In the genomic region with DNA sequence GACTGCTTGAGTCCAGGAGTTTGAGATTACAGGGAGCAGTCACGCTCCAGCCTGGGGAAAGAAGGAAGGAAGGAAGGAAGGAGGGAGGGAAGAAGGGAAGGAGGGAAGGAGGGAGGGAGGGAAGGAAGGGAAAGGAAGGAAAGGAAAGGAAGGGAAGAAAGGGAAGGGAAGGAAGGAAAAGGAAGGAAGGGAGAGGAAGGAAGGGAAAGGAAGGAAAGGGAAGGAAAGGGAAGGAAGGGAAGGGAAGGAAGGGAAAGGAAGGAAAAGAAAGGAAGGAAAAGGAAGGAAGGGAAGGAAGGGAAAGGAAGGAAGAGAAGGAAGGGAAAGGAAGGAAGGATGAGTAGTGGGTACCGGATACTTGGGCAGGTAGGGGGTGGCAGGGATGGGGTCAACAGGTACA, we compare ENCODE assay signal across 17 cellular contexts. TPM values are rescaled to one million over a fixed set of nuclear protein-coding genes. Genes with fewer than 3 reads are reported as not detected.
DNase-seq lines count a peak whose midpoint lies in the region; ATAC-seq, FAIRE-seq and TF ChIP-seq lines count a peak whose summit lies in the region.
"Had no signal": no experiment of that assay in that cellular context is flagged by ENCODE, and none has a peak within 500 bp of the region (broad histone marks: within the 10 kb centered on the region; RNA-seq: fewer than 3 reads in every experiment).

No MANE protein-coding gene starts in this region.

- H4K8ac ChIP-seq in H1 (ENCODE audit: extremely low read depth, insufficient read depth, low read length), result no peak overlapping the region

- CTCF ChIA-PET in HepG2 (lab: Yijun Ruan, JAX; ENCODE audit: low intra/inter-chr PET ratio, low total read pairs) (no interaction called here), H1 (lab: Charles Lee; ENCODE audit: partially characterized antibody) (interaction anchor here (0.5 to 2.5 kb wide), 3 partner anchors 8 to 93 kb away, joined by 3 to 8 read pairs (median 4); no protein-coding TSS in a partner anchor)

- ATAC-seq in HepG2 (no peak), right lobe of liver (no peak), HG02885 (IDR thresholded peaks at IDR 0.05; ENCODE audit: poor library complexity, unreplicated experiment) (no peak)
- ATAC-seq: GM12878 had no signal

- no peak overlapping the region for H3K23ac ChIP-seq in H1 (ENCODE audit: insufficient read length)

- H3K79me1 ChIP-seq in H1 (ENCODE audit: low read depth, low read length), result no peaks in the 10 kb centered on the region

- no peak overlapping the region for H2BK20ac ChIP-seq in H1 (ENCODE audit: low read length)

- H2AK5ac ChIP-seq in H1 (ENCODE audit: low read depth, low read length), result peak overlapping the region; percentile 65; the same call in 1 of the 2 replicates

- H3K4ac ChIP-seq in H1 (replicated peaks; ENCODE audit: insufficient read length, low read depth, low read length), result no peak overlapping the region

- H3K79me2 ChIP-seq in HepG2 (ENCODE audit: insufficient read depth, low read length) (no peaks in the 10 kb centered on the region), H1 (ENCODE audit: control insufficient read depth in 1 of 2, insufficient read depth in 2 of 2, low read length in 2 of 2) (no peaks in the 10 kb centered on the region)

- H2AFZ ChIP-seq in HepG2 (ENCODE audit: low read length) (no peak overlapping the region), H1 (ENCODE audit: low read length) (no peak overlapping the region)
- H2AFZ ChIP-seq: GM23248 had no signal

- no peaks in the 10 kb centered on the region for H3K27me3 Mint-ChIP-seq in activated T-helper 1 cell treated with anti-CD3 and anti-CD28 coated beads, Interleukin-12 subunit alpha, Interleukin-12 subunit beta, Interleukin-2, Interleukin-4 antibody, amounts not matched to agents 30 ng/mL and 10 ng/mL and 1 ng/mL, durations not matched to agents 14 hours and 24 hours and 36 hours (ENCODE audit: insufficient read depth)

- no peak overlapping the region for H3K4me3 Mint-ChIP-seq in activated T-helper 1 cell treated with anti-CD3 and anti-CD28 coated beads, Interleukin-12 subunit alpha, Interleukin-12 subunit beta, Interleukin-2, Interleukin-4 antibody, amounts not matched to agents 30 ng/mL and 10 ng/mL and 1 ng/mL, durations not matched to agents 14 hours and 24 hours and 36 hours
- H3K4me3 Mint-ChIP-seq: HFFc6 had no signal

- WGBS in HepG2 (ENCODE audit: low lambda C conversion rate), result 31% methylated on average over 2 of the region's 2 CpGs
- 92% methylated on average over 2 of the region's 2 CpGs for WGBS in right lobe of liver (ENCODE audit: insufficient coverage, low coverage, low lambda C conversion rate, missing lambda C conversion rate)
- WGBS in H1 (ENCODE audit: extremely low coverage in 1 of 2, insufficient coverage in 1 of 2, insufficient read length in 1 of 2, insufficient replicate concordance in 2 of 2, low coverage in 1 of 2, low lambda C conversion rate in 2 of 2, missing lambda C conversion rate in 1 of 2), 2 experiments, result 85% methylated on average over 2 of the region's 2 CpGs; no CpG with 5 or more reads in 1 of the 2 experiments

- no peak overlapping the region for H3K9ac ChIP-seq in HepG2 (ENCODE audit: insufficient read depth, low read depth, low read length)
- H3K9ac ChIP-seq in H1 (replicated peaks in 1 of 4; ENCODE audit: extremely low read depth in 1 of 4, low read depth in 3 of 4, low read length in 3 of 4), result no peak overlapping the region
- H3K9ac ChIP-seq: BLaER1, GM23248 had no signal

- no peak for DNase-seq in HepG2 (ENCODE audit: low spot score)
- DNase-seq in right lobe of liver, result no peak
- DNase-seq in activated T-helper 1 cell treated with anti-CD3 and anti-CD28 coated beads, Interleukin-12 subunit alpha, Interleukin-12 subunit beta, Interleukin-2, Interleukin-4 antibody, amounts not matched to agents 30 ng/mL and 10 ng/mL and 1 ng/mL, durations not matched to agents 14 hours and 24 hours and 36 hours (ENCODE audit: low spot score), result no peak
- no peak for DNase-seq in H1 (ENCODE audit: low read depth in 1 of 2, low spot score in 2 of 2)
- no peak for DNase-seq in hepatic stellate cell (ENCODE audit: low spot score)
- no peak for DNase-seq in urothelium cell line (ENCODE audit: low spot score)
- DNase-seq: 8988T, AML-193, Calu3, DMS 273 treated with DMSO at 0.1 percent for 48 hours, GM23248, H7, HFFc6 had no signal

- no peak overlapping the region for H4K5ac ChIP-seq in H1 (ENCODE audit: insufficient read length, low read depth, low read length)

- H4K20me1 ChIP-seq in HepG2 (ENCODE audit: insufficient read depth, low read length) (no peaks in the 10 kb centered on the region), H1 (replicated peaks in 1 of 2; ENCODE audit: control insufficient read depth in 1 of 2, insufficient read depth in 2 of 2, low read length in 2 of 2) (no peaks in the 10 kb centered on the region)
- H4K20me1 ChIP-seq: BLaER1 had no signal

- TF ChIP-seq EP300 in HepG2 (IDR thresholded peaks at IDR 0.05; ENCODE audit: low read depth in 2 of 2, low read length in 2 of 2) (no peak), HepG2 (CRISPR knock-in tag; IDR thresholded peaks at IDR 0.05; ENCODE audit: borderline replicate concordance) (no peak), H1 (IDR thresholded peaks at IDR 0.05; ENCODE audit: borderline replicate concordance in 1 of 2, low read depth in 2 of 2, low read length in 2 of 2) (no peak)

- no peaks in the 10 kb centered on the region for H3K9me3 ChIP-seq in HepG2 (ENCODE audit: low read length)
- H3K9me3 ChIP-seq in right lobe of liver, result no peaks in the 10 kb centered on the region
- H3K9me3 ChIP-seq in H1 (ENCODE audit: insufficient read depth in 2 of 2, low read depth in 1 of 2, low read length in 1 of 2), result no peaks in the 10 kb centered on the region
- H3K9me3 ChIP-seq: BLaER1 had no signal

- POLR2A ChIA-PET in HepG2 (lab: Yijun Ruan, JAX) (no interaction called here), H1 (lab: Charles Lee; ENCODE audit: partially characterized antibody) (no interaction called here)

- no peaks in the 10 kb centered on the region for H3K9me3 Mint-ChIP-seq in activated T-helper 1 cell treated with anti-CD3 and anti-CD28 coated beads, Interleukin-12 subunit alpha, Interleukin-12 subunit beta, Interleukin-2, Interleukin-4 antibody, amounts not matched to agents 30 ng/mL and 10 ng/mL and 1 ng/mL, durations not matched to agents 14 hours and 24 hours and 36 hours
- H3K9me3 Mint-ChIP-seq: HFFc6 had no signal

- intact Hi-C loops in HepG2 (cut with micrococcal nuclease; ENCODE audit: unreplicated experiment) (no loop called here), right lobe of liver (cut with DNase I) (no loop called here)
- intact Hi-C loops in activated T-helper 1 cell treated with anti-CD3 and anti-CD28 coated beads, Interleukin-12 subunit alpha, Interleukin-12 subunit beta, Interleukin-2, Interleukin-4 antibody, amounts not matched to agents 30 ng/mL and 10 ng/mL and 1 ng/mL, durations not matched to agents 14 hours and 24 hours and 36 hours (cut with micrococcal nuclease), result no loop called here

- H3K4me3 ChIP-seq in HepG2 (replicated peaks in 1 of 3; ENCODE audit: insufficient read depth in 1 of 3, low read depth in 2 of 3, low read length in 3 of 3) (no peak overlapping the region), right lobe of liver (no peak overlapping the region), H1 (ENCODE audit: extremely low read depth in 1 of 4, insufficient read depth in 2 of 4, low read depth in 3 of 4, low read length in 4 of 4) (no peak overlapping the region)
- H3K4me3 ChIP-seq: BLaER1, GM12878, GM23248 had no signal

- H2BK5ac ChIP-seq in H1 (ENCODE audit: low read depth, low read length), result no peak overlapping the region

- BruUV-seq in HepG2 (replicated peaks; lab: Mats Ljungman, UMichigan), result no TSS peak

- H3K56ac ChIP-seq in H1 (replicated peaks; ENCODE audit: insufficient read length, low read depth, low read length), result no peak overlapping the region

- H3K23me2 ChIP-seq in H1 (ENCODE audit: low read depth, low read length), result peaks cover 4% of the 10 kb centered on the region; the same call in 1 of the 2 replicates

- H3K18ac ChIP-seq in H1 (ENCODE audit: extremely low read depth, low read length), result no peak overlapping the region

- H2BK120ac ChIP-seq in H1 (replicated peaks; ENCODE audit: low read depth, low read length), result no peak overlapping the region

- H3K27ac Mint-ChIP-seq in activated T-helper 1 cell treated with anti-CD3 and anti-CD28 coated beads, Interleukin-12 subunit alpha, Interleukin-12 subunit beta, Interleukin-2, Interleukin-4 antibody, amounts not matched to agents 30 ng/mL and 10 ng/mL and 1 ng/mL, durations not matched to agents 14 hours and 24 hours and 36 hours, result peak overlapping the region; percentile 40
- H3K27ac Mint-ChIP-seq: HFFc6 had no signal

- H3K36me3 ChIP-seq in HepG2 (replicated peaks in 1 of 2; ENCODE audit: control insufficient read depth in 1 of 2, insufficient read depth in 2 of 2, low read length in 2 of 2) (no peaks in the 10 kb centered on the region), right lobe of liver (peaks cover 0 to 5% (median 0%) of the 10 kb centered on the region in 4 donors), H1 (ENCODE audit: control insufficient read depth in 2 of 4, insufficient read depth in 4 of 4, low read length in 3 of 4) (no peaks in the 10 kb centered on the region)

- H3K27ac ChIP-seq in HepG2 (ENCODE audit: extremely low read length, insufficient read depth, low read length), result no peak overlapping the region
- no peak overlapping the region for H3K27ac ChIP-seq in right lobe of liver
- H3K27ac ChIP-seq in H1 (ENCODE audit: low read depth, low read length), result no peak overlapping the region
- H3K27ac ChIP-seq: BLaER1, GM23248, HL-60 had no signal

- H3K4me2 ChIP-seq in HepG2 (ENCODE audit: low read depth, low read length) (no peak overlapping the region), H1 (ENCODE audit: insufficient read depth in 1 of 2, low read depth in 2 of 2, low read length in 2 of 2) (no peak overlapping the region)
- H3K4me2 ChIP-seq: BLaER1 had no signal

- peaks cover 11% of the 10 kb centered on the region for H3K4me1 Mint-ChIP-seq in activated T-helper 1 cell treated with anti-CD3 and anti-CD28 coated beads, Interleukin-12 subunit alpha, Interleukin-12 subunit beta, Interleukin-2, Interleukin-4 antibody, amounts not matched to agents 30 ng/mL and 10 ng/mL and 1 ng/mL, durations not matched to agents 14 hours and 24 hours and 36 hours (ENCODE audit: low read depth)

- no peaks in the 10 kb centered on the region; a peak in 1 of 5 replicates for H3K27me3 ChIP-seq in HepG2 (ENCODE audit: control insufficient read depth in 1 of 2, insufficient read depth in 2 of 2, low read length in 2 of 2)
- no peaks in the 10 kb centered on the region for H3K27me3 ChIP-seq in right lobe of liver
- H3K27me3 ChIP-seq in H1 (replicated peaks in 1 of 4; ENCODE audit: control insufficient read depth in 3 of 4, extremely low read depth in 1 of 4, insufficient read depth in 3 of 4, low read length in 3 of 4), result no peaks in the 10 kb centered on the region
- H3K27me3 ChIP-seq: BLaER1 had no signal

- TF ChIP-seq RAD21 in HepG2 (CRISPR knock-in tag; IDR thresholded peaks at IDR 0.05) (no peak), H1 (IDR thresholded peaks at IDR 0.05 in 1 of 2, conservative IDR thresholded peaks at IDR 0.05 in 1 of 2; ENCODE audit: low read depth in 2 of 2, low read length in 2 of 2) (no peak)

- no peak overlapping the region for H3K14ac ChIP-seq in H1 (ENCODE audit: insufficient read length)

- FAIRE-seq in HepG2 (lab: Jason Lieb, UNC) (no peak), H1 (lab: Jason Lieb, UNC) (no peak), urothelium cell line (lab: Jason Lieb, UNC) (no peak)

- in situ Hi-C loops in HepG2 (cut with HindIII; ENCODE audit: extremely low pct_ligation_motif_present, low pct_unique_long_range_greater_than_20kb), result no loop called here

- TF ChIP-seq POLR2A in HepG2 (IDR thresholded peaks at IDR 0.05; ENCODE audit: insufficient read depth in 1 of 2, low read depth in 2 of 2, low read length in 2 of 2) (no peak), right lobe of liver (IDR thresholded peaks at IDR 0.05) (no peak), H1 (IDR thresholded peaks at IDR 0.05; ENCODE audit: control extremely low read depth in 1 of 2, low read depth in 2 of 2, low read length in 2 of 2) (no peak)

- no peak overlapping the region for H4K91ac ChIP-seq in H1 (replicated peaks; ENCODE audit: insufficient read length, low read length)

- H3K4me1 ChIP-seq in HepG2 (ENCODE audit: insufficient read depth, low read length), result no peaks in the 10 kb centered on the region
- H3K4me1 ChIP-seq in right lobe of liver, result no peaks in the 10 kb centered on the region
- H3K4me1 ChIP-seq in H1 (replicated peaks in 1 of 4; ENCODE audit: control insufficient read depth in 3 of 4, insufficient read depth in 4 of 4, low read length in 3 of 4), result peaks cover 0 to 2% (median 0%) of the 10 kb centered on the region in 4 experiments; a peak in 1 of 7 replicates

- H2BK12ac ChIP-seq in H1 (ENCODE audit: low read depth, low read length), result no peak overlapping the region

- H3K36me3 Mint-ChIP-seq in activated T-helper 1 cell treated with anti-CD3 and anti-CD28 coated beads, Interleukin-12 subunit alpha, Interleukin-12 subunit beta, Interleukin-2, Interleukin-4 antibody, amounts not matched to agents 30 ng/mL and 10 ng/mL and 1 ng/mL, durations not matched to agents 14 hours and 24 hours and 36 hours (ENCODE audit: low read depth), result peaks cover 21% of the 10 kb centered on the region

- no peak overlapping the region; the same call in 1 of the 2 replicates for H2BK15ac ChIP-seq in H1 (ENCODE audit: low read length)

- TF ChIP-seq CTCF in HepG2 (CRISPR knock-in tag; IDR thresholded peaks at IDR 0.05), result no peak
- no peak for TF ChIP-seq CTCF in right lobe of liver (IDR thresholded peaks at IDR 0.05)
- no peak for TF ChIP-seq CTCF in H1 (IDR thresholded peaks at IDR 0.05; ENCODE audit: control extremely low read depth in 1 of 3, insufficient read depth in 1 of 3, low read depth in 1 of 3, low read length in 3 of 3)

RNA-seq across cellular contexts. Expression of gene GPR155, which starts 32.3 kb away (rescaled TPM):
- 0.04 and 0.15 TPM in 2 replicates for total RNA-seq in HepG2 (2016; rRNA removed; fragmentation: Illumina TruSeq; extraction: Trizol)
- total RNA-seq in HepG2 (2016; cell fraction: cytosol; rRNA removed; fragmentation: Illumina TruSeq; extraction: Trizol; ENCODE audit: low read depth), result 0.26 TPM in 1 of 2 replicates, not detected in the other
- total RNA-seq in HepG2 (2016; cell fraction: insoluble cytoplasmic fraction; rRNA removed; fragmentation: Illumina TruSeq; extraction: Trizol), result 0.03 and 0.15 TPM in 2 replicates
- 0.07 and 0.09 TPM in 2 replicates for total RNA-seq in HepG2 (2016; cell fraction: membrane; rRNA removed; fragmentation: Illumina TruSeq; extraction: Trizol)
- 0.16 and 0.31 TPM in 2 replicates for total RNA-seq in HepG2 (2016; cell fraction: nucleus; rRNA removed; fragmentation: Illumina TruSeq; extraction: Trizol)
- 0.39 and 0.49 TPM in 2 replicates for polyA plus RNA-seq in HepG2 (2011; rRNA removed)
- polyA plus RNA-seq in HepG2 (2011; cell fraction: cytosol; rRNA removed), result 0.13 and 0.23 TPM in 2 replicates
- 0.19 and 0.24 TPM in 2 replicates for polyA plus RNA-seq in HepG2 (2011; cell fraction: nucleus; rRNA removed)
- 0.44 and 0.63 TPM in 2 replicates for polyA plus RNA-seq in HepG2 (2012)
- 0.19 TPM in 1 of 2 replicates, not detected in the other for polyA plus RNA-seq in HepG2 (2016; cell fraction: cytosol; fragmentation: Illumina TruSeq; extraction: Trizol; ENCODE audit: low read depth)
- polyA plus RNA-seq in HepG2 (2016; cell fraction: insoluble cytoplasmic fraction; fragmentation: Illumina TruSeq; extraction: Trizol; ENCODE audit: low read depth), result 0.09 TPM in 1 of 2 replicates, not detected in the other
- 0.05 TPM in 1 of 2 replicates, not detected in the other for polyA plus RNA-seq in HepG2 (2016; cell fraction: membrane; fragmentation: Illumina TruSeq; extraction: Trizol; ENCODE audit: low read depth)
- polyA plus RNA-seq in HepG2 (2016; cell fraction: nucleus; fragmentation: Illumina TruSeq; extraction: Trizol; ENCODE audit: insufficient read depth, low read depth), result 0.15 and 1.1 TPM in 2 replicates
- 0.22 and 3.5 TPM in 2 replicates for polyA minus RNA-seq in HepG2 (2011; rRNA and poly(A)+ RNA removed; ENCODE audit: low replicate concordance)
- polyA minus RNA-seq in HepG2 (2011; cell fraction: cytosol; rRNA and poly(A)+ RNA removed), result 0.09 and 0.40 TPM in 2 replicates
- polyA minus RNA-seq in HepG2 (2011; cell fraction: nucleus; rRNA and poly(A)+ RNA removed), result 0.52 and 0.75 TPM in 2 replicates
- total RNA-seq in right lobe of liver, result 10 to 100 TPM in 1 of 6 experiments, 1 to 10 TPM in 5; 6.5 to 11.3 (median 7.7) TPM
- total RNA-seq in activated T-helper 1 cell treated with anti-CD3 and anti-CD28 coated beads, Interleukin-12 subunit alpha, Interleukin-12 subunit beta, Interleukin-2, Interleukin-4 antibody, amounts not matched to agents 30 ng/mL and 10 ng/mL and 1 ng/mL, durations not matched to agents 14 hours and 24 hours and 36 hours, result 2.7 and 2.9 TPM in 2 replicates
- 1.1 and 2.1 TPM in 2 replicates for total RNA-seq in H1 (2021; fragmentation: NEBNext Ultra II Directional; extraction: Animal tissue kit (Norgen Biotek cat#: 25700))
- 0.19 and 0.26 TPM in 2 replicates for polyA plus RNA-seq in H1 (2011; rRNA removed)
- 0.43 TPM for polyA plus RNA-seq in H1 (2011; cell fraction: cytosol; rRNA removed)
- 1.1 TPM for polyA plus RNA-seq in H1 (2011; cell fraction: nucleus; rRNA removed)
- 0.37 to 0.74 TPM (median 0.60 TPM) in 4 replicates for polyA plus RNA-seq in H1 (2012, experiment 1 of 2)
- 0.07 TPM for polyA plus RNA-seq in H1 (2012, experiment 2 of 2)
- 0.83 TPM for polyA plus RNA-seq in H1 (2013, experiment 1 of 2)
- polyA plus RNA-seq in H1 (2013, experiment 2 of 2), result 0.99 TPM
- polyA minus RNA-seq in H1 (2011; rRNA and poly(A)+ RNA removed), result 3.7 and 5.3 TPM in 2 replicates
- 0.66 TPM for polyA minus RNA-seq in H1 (2011; cell fraction: cytosol; rRNA and poly(A)+ RNA removed)
- 3.2 TPM for polyA minus RNA-seq in H1 (2011; cell fraction: nucleus; rRNA and poly(A)+ RNA removed)

RNA-seq across cellular contexts. Expression of gene SCRN3, which starts 59.0 kb away (rescaled TPM):
- total RNA-seq in HepG2 (2016; rRNA removed; fragmentation: Illumina TruSeq; extraction: Trizol), result 11.3 and 16.8 TPM in 2 replicates
- 2.9 and 3.7 TPM in 2 replicates for total RNA-seq in HepG2 (2016; cell fraction: cytosol; rRNA removed; fragmentation: Illumina TruSeq; extraction: Trizol; ENCODE audit: low read depth)
- 11.1 and 20.2 TPM in 2 replicates for total RNA-seq in HepG2 (2016; cell fraction: insoluble cytoplasmic fraction; rRNA removed; fragmentation: Illumina TruSeq; extraction: Trizol)
- total RNA-seq in HepG2 (2016; cell fraction: membrane; rRNA removed; fragmentation: Illumina TruSeq; extraction: Trizol), result 8.6 and 8.8 TPM in 2 replicates
- total RNA-seq in HepG2 (2016; cell fraction: nucleus; rRNA removed; fragmentation: Illumina TruSeq; extraction: Trizol), result 8.6 and 8.8 TPM in 2 replicates
- polyA plus RNA-seq in HepG2 (2011; rRNA removed), result 5.5 and 6.6 TPM in 2 replicates
- polyA plus RNA-seq in HepG2 (2011; cell fraction: cytosol; rRNA removed), result 4.3 and 5.4 TPM in 2 replicates
- polyA plus RNA-seq in HepG2 (2011; cell fraction: nucleus; rRNA removed), result 3.7 and 5.9 TPM in 2 replicates
- polyA plus RNA-seq in HepG2 (2012), result 8.0 and 12.9 TPM in 2 replicates
- 2.4 and 3.1 TPM in 2 replicates for polyA plus RNA-seq in HepG2 (2016; cell fraction: cytosol; fragmentation: Illumina TruSeq; extraction: Trizol; ENCODE audit: low read depth)
- 14.3 and 17.8 TPM in 2 replicates for polyA plus RNA-seq in HepG2 (2016; cell fraction: insoluble cytoplasmic fraction; fragmentation: Illumina TruSeq; extraction: Trizol; ENCODE audit: low read depth)
- 4.2 and 5.8 TPM in 2 replicates for polyA plus RNA-seq in HepG2 (2016; cell fraction: membrane; fragmentation: Illumina TruSeq; extraction: Trizol; ENCODE audit: low read depth)
- polyA plus RNA-seq in HepG2 (2016; cell fraction: nucleus; fragmentation: Illumina TruSeq; extraction: Trizol; ENCODE audit: insufficient read depth, low read depth), result 9.7 and 10.3 TPM in 2 replicates
- 3.5 and 3.7 TPM in 2 replicates for polyA minus RNA-seq in HepG2 (2011; rRNA and poly(A)+ RNA removed; ENCODE audit: low replicate concordance)
- polyA minus RNA-seq in HepG2 (2011; cell fraction: cytosol; rRNA and poly(A)+ RNA removed), result 4.6 and 6.5 TPM in 2 replicates
- polyA minus RNA-seq in HepG2 (2011; cell fraction: nucleus; rRNA and poly(A)+ RNA removed), result 14.2 and 17.8 TPM in 2 replicates
- total RNA-seq in right lobe of liver, result 10 to 100 TPM; 13.9 to 21.1 (median 15.7) TPM
- 14.0 and 19.8 TPM in 2 replicates for total RNA-seq in activated T-helper 1 cell treated with anti-CD3 and anti-CD28 coated beads, Interleukin-12 subunit alpha, Interleukin-12 subunit beta, Interleukin-2, Interleukin-4 antibody, amounts not matched to agents 30 ng/mL and 10 ng/mL and 1 ng/mL, durations not matched to agents 14 hours and 24 hours and 36 hours
- 6.8 and 7.4 TPM in 2 replicates for total RNA-seq in H1 (2021; fragmentation: NEBNext Ultra II Directional; extraction: Animal tissue kit (Norgen Biotek cat#: 25700))
- polyA plus RNA-seq in H1 (2011; rRNA removed), result 7.8 TPM in 2 replicates
- polyA plus RNA-seq in H1 (2011; cell fraction: cytosol; rRNA removed), result 8.5 TPM
- 5.0 TPM for polyA plus RNA-seq in H1 (2011; cell fraction: nucleus; rRNA removed)
- polyA plus RNA-seq in H1 (2012, experiment 1 of 2), result 3.8 to 7.0 TPM (median 4.7 TPM) in 4 replicates
- polyA plus RNA-seq in H1 (2012, experiment 2 of 2), result 1.6 TPM
- 7.6 TPM for polyA plus RNA-seq in H1 (2013, experiment 1 of 2)
- polyA plus RNA-seq in H1 (2013, experiment 2 of 2), result 7.2 TPM
- polyA minus RNA-seq in H1 (2011; rRNA and poly(A)+ RNA removed), result 5.4 and 8.1 TPM in 2 replicates
- polyA minus RNA-seq in H1 (2011; cell fraction: cytosol; rRNA and poly(A)+ RNA removed), result 3.6 TPM
- 22.1 TPM for polyA minus RNA-seq in H1 (2011; cell fraction: nucleus; rRNA and poly(A)+ RNA removed)
